In the genomic region with DNA sequence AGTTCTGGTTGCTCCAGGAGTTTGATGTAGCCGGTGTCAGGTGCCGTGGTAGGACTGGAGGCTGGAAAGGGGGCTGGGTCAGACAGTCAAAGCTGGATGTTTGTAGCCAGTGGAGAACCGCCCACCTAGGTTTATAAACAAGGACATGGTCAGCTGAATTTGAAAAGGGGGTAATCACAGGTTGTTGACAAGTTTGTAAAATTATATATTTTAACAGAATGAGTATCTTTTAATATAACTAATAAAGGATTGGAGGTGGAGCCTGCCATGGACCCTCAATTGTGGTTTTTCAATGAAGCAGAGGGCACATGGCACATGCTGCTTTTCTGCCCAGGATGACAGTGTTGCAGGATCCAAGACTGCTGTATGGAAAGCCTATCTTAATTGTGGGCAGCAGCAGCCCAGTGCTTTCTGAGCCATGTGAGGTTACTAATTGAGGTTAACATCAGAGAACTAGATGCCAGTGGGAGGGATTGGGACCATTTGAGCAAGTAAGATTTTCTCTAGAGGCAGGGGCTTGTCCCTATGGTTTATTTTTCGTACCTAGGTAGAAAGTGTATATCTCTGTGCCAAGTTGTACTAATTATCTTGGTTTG, we compare ENCODE assay signal across 19 cellular contexts. TPM values are rescaled to one million over a fixed set of nuclear protein-coding genes. Genes with fewer than 3 reads are reported as not detected.
DNase-seq lines count a peak whose midpoint lies in the region; ATAC-seq lines count a peak whose summit lies in the region.
"Had no signal": no experiment of that assay in that cellular context is flagged by ENCODE, and none has a peak within 500 bp of the region (broad histone marks: within the 10 kb centered on the region; RNA-seq: fewer than 3 reads in every experiment).

No MANE protein-coding gene starts in this region.

- H3K9me3 ChIP-seq in T-helper 17 cell (ENCODE audit: control insufficient read depth, low read length, poor library complexity, severe bottlenecking) (no peaks in the 10 kb centered on the region), aorta (ENCODE audit: control insufficient read depth, low read length) (no peaks in the 10 kb centered on the region)
- H3K9me3 ChIP-seq: sigmoid colon, SK-N-SH, suprapubic skin had no signal

- no peaks in the 10 kb centered on the region for H3K27me3 ChIP-seq in aorta (ENCODE audit: control insufficient read depth in 1 of 2, insufficient read depth in 2 of 2, low read length in 1 of 2)
- H3K27me3 ChIP-seq: sigmoid colon, suprapubic skin had no signal

- 94 to 97% methylated on average over 4 of the region's 4 CpGs for WGBS in aorta, 2 donors

- intact Hi-C loops in dendritic cell treated with granulocyte-macrophage colony-stimulating factor and Interleukin-4, amounts not matched to agents 40 ng/mL and 50 ng/mL, for 4 days (cut with micrococcal nuclease): no loop called here
- intact Hi-C loops in aorta (cut with DNase I): no loop called here

- peaks cover 75% of the 10 kb centered on the region for H3K4me1 Mint-ChIP-seq in T-helper 17 cell
- peaks cover 57% of the 10 kb centered on the region for H3K4me1 Mint-ChIP-seq in dendritic cell treated with granulocyte-macrophage colony-stimulating factor and Interleukin-4, amounts not matched to agents 40 ng/mL and 50 ng/mL, for 4 days (ENCODE audit: low read depth)
- peaks cover 85% of the 10 kb centered on the region for H3K4me1 Mint-ChIP-seq in stimulated activated memory B cell treated with anti-CD40 and anti-IgM and Interleukin-4, amounts not matched to agents 10 μg/mL and 1 μg/mL and 100 μg/mL, for 72 hours

- H3K36me3 Mint-ChIP-seq in T-helper 17 cell (ENCODE audit: low read depth): peaks cover 3% of the 10 kb centered on the region
- H3K36me3 Mint-ChIP-seq in dendritic cell treated with granulocyte-macrophage colony-stimulating factor and Interleukin-4, amounts not matched to agents 40 ng/mL and 50 ng/mL, for 4 days (ENCODE audit: low read depth): no peaks in the 10 kb centered on the region
- H3K36me3 Mint-ChIP-seq in stimulated activated memory B cell treated with anti-CD40 and anti-IgM and Interleukin-4, amounts not matched to agents 10 μg/mL and 1 μg/mL and 100 μg/mL, for 72 hours: peaks cover 3% of the 10 kb centered on the region

- peak overlapping the region; percentile 95 for H3K27ac Mint-ChIP-seq in T-helper 17 cell
- H3K27ac Mint-ChIP-seq in dendritic cell treated with granulocyte-macrophage colony-stimulating factor and Interleukin-4, amounts not matched to agents 40 ng/mL and 50 ng/mL, for 4 days: peak overlapping the region; percentile 51
- H3K27ac Mint-ChIP-seq in stimulated activated memory B cell treated with anti-CD40 and anti-IgM and Interleukin-4, amounts not matched to agents 10 μg/mL and 1 μg/mL and 100 μg/mL, for 72 hours: peak overlapping the region; percentile 33
- H3K27ac Mint-ChIP-seq: endodermal cell had no signal

- ATAC-seq in T-helper 17 cell: peak; percentile 25
- no peak for ATAC-seq in stimulated activated memory B cell treated with anti-CD40 and anti-IgM and Interleukin-4, amounts not matched to agents 10 μg/mL and 1 μg/mL and 100 μg/mL, for 72 hours
- ATAC-seq in activated CD4-positive, CD25-positive, alpha-beta regulatory T cell treated with anti-CD3 and anti-CD28 coated beads, Interleukin-2, amount 50 U/mL, for 24 hours: no peak
- no peak for ATAC-seq in aorta (ENCODE audit: low FRiP score)
- ATAC-seq: PC-3 had no signal

- no peak overlapping the region for H3K27ac ChIP-seq in aorta (ENCODE audit: low read depth in 1 of 2, low read length in 2 of 2)
- H3K27ac ChIP-seq: HL-60, sigmoid colon, suprapubic skin had no signal

- no peaks in the 10 kb centered on the region for H3K27me3 Mint-ChIP-seq in T-helper 17 cell
- H3K27me3 Mint-ChIP-seq in dendritic cell treated with granulocyte-macrophage colony-stimulating factor and Interleukin-4, amounts not matched to agents 40 ng/mL and 50 ng/mL, for 4 days: no peaks in the 10 kb centered on the region
- H3K27me3 Mint-ChIP-seq in stimulated activated memory B cell treated with anti-CD40 and anti-IgM and Interleukin-4, amounts not matched to agents 10 μg/mL and 1 μg/mL and 100 μg/mL, for 72 hours: no peaks in the 10 kb centered on the region

- no peak overlapping the region for H3K4me3 ChIP-seq in aorta (ENCODE audit: low read length in 2 of 2)
- H3K4me3 ChIP-seq: lung, sigmoid colon, suprapubic skin had no signal

- no peaks in the 10 kb centered on the region for H3K9me3 Mint-ChIP-seq in dendritic cell treated with granulocyte-macrophage colony-stimulating factor and Interleukin-4, amounts not matched to agents 40 ng/mL and 50 ng/mL, for 4 days
- no peaks in the 10 kb centered on the region for H3K9me3 Mint-ChIP-seq in stimulated activated memory B cell treated with anti-CD40 and anti-IgM and Interleukin-4, amounts not matched to agents 10 μg/mL and 1 μg/mL and 100 μg/mL, for 72 hours
- H3K9me3 Mint-ChIP-seq: endodermal cell had no signal

- peaks cover 11 to 15% of the 10 kb centered on the region in 2 donors for H3K4me1 ChIP-seq in aorta (ENCODE audit: control insufficient read depth in 1 of 2, insufficient read depth in 2 of 2, low read length in 2 of 2)

- peak overlapping the region; percentile 91 for H3K4me3 Mint-ChIP-seq in T-helper 17 cell
- H3K4me3 Mint-ChIP-seq in dendritic cell treated with granulocyte-macrophage colony-stimulating factor and Interleukin-4, amounts not matched to agents 40 ng/mL and 50 ng/mL, for 4 days: no peak overlapping the region
- no peak overlapping the region for H3K4me3 Mint-ChIP-seq in stimulated activated memory B cell treated with anti-CD40 and anti-IgM and Interleukin-4, amounts not matched to agents 10 μg/mL and 1 μg/mL and 100 μg/mL, for 72 hours
- H3K4me3 Mint-ChIP-seq: endodermal cell had no signal

- peak; percentile 41 for DNase-seq in activated naive CD4-positive, alpha-beta T cell treated with Interleukin-2 at 50 U/mL for 16 hours
- no peak for DNase-seq in activated naive CD4-positive, alpha-beta T cell treated with anti-CD3 and anti-CD28 coated beads, Interleukin-2, amount 50 U/mL, for 16 hours
- no peak for DNase-seq in T-helper 17 cell
- DNase-seq in islet precursor cell: no peak
- no peak for DNase-seq in aorta
- DNase-seq: activated gamma-delta T cell, endodermal cell, foreskin fibroblast, HCEC 1CT, NCI-H510A, PC-3, sigmoid colon, SK-N-SH had no signal

- H3K36me3 ChIP-seq in aorta (ENCODE audit: control insufficient read depth in 1 of 2, insufficient read depth in 2 of 2, low read length in 1 of 2): no peaks in the 10 kb centered on the region
- H3K36me3 ChIP-seq: sigmoid colon, suprapubic skin had no signal

RNA-seq across cellular contexts. Expression of a gene that starts 9.7 kb away (rescaled TPM):
- total RNA-seq in T-helper 17 cell (100 to 1,000 TPM; 172 to 197 TPM), aorta (10 to 100 TPM; 47.4 to 53.2 TPM)
- polyA plus RNA-seq in aorta: 10 to 100 TPM; 12.4 to 28.7 TPM

Comparison
In these comparisons a context has a peak if more than half of its experiments do, and no peak if none do; other contexts are left out.
1. H3K27ac Mint-ChIP-seq: peak in every context shown above with its lines; median percentile 95 in T-helper 17 cell; 51 in dendritic cell treated with granulocyte-macrophage colony-stimulating factor and Interleukin-4, amounts not matched to agents 40 ng/mL and 50 ng/mL, for 4 days; 33 in stimulated activated memory B cell treated with anti-CD40 and anti-IgM and Interleukin-4, amounts not matched to agents 10 μg/mL and 1 μg/mL and 100 μg/mL, for 72 hours.